In genomic region chr2:214389334-214389733, GRCh38 we compare ENCODE assay signal across 37 cellular contexts. TPM values are rescaled to one million over a fixed set of nuclear protein-coding genes. Genes with fewer than 3 reads are reported as not detected.
"Had no signal": no experiment of that assay in that cellular context is flagged by ENCODE, and none has a peak within 500 bp of the region (broad histone marks: within the 10 kb centered on the region; RNA-seq: fewer than 3 reads in every experiment).

No MANE protein-coding gene starts in this region.

- H3K27me3 ChIP-seq: MG63 had no signal

- H3K4me2 ChIP-seq: KMS-11 had no signal

- H3K9ac ChIP-seq: KMS-11 had no signal

- H3K36me3 ChIP-seq: MG63 had no signal

- H3K9me3 ChIP-seq: MG63 had no signal

- H3K27ac ChIP-seq: KMS-11 had no signal

- DNase-seq: Karpas-422, Kasumi-1, MG63, MM.1S, MV-4-11, NCI-H1048, NCI-H1092, NCI-H1092 treated with DMSO at 0.1 percent for 48 hours, NCI-H1105, NCI-H1105 treated with DMSO at 0.1 percent for 48 hours, NCI-H1417, NCI-H1417 treated with DMSO at 0.1 percent for 48 hours, NCI-H1436, NCI-H1436 treated with DMSO at 0.1 percent for 48 hours, NCI-H146, NCI-H1694, NCI-H1694 treated with DMSO at 0.1 percent for 48 hours, NCI-H187, NCI-H187 treated with DMSO at 0.1 percent for 48 hours, NCI-H1930, NCI-H2029, NCI-H2029 treated with DMSO at 0.1 percent for 48 hours, NCI-H2081, NCI-H2081 treated with DMSO at 0.1 percent for 48 hours, NCI-H2107, NCI-H2227 treated with DMSO at 0.1 percent for 48 hours, NCI-H226, NCI-H345, NCI-H446, NCI-H446 treated with DMSO at 0.1 percent for 48 hours, NCI-H510A, NCI-H510A treated with DMSO at 0.1 percent for 48 hours, NCI-H524, NCI-H524 treated with DMSO at 0.1 percent for 48 hours had no signal

- H3K4me3 ChIP-seq: MG63 had no signal

RNA-seq across cellular contexts. Expression of gene VWC2L, which starts 21.5 kb away (rescaled TPM):
- total RNA-seq: MCF 10A, NCI-H460 had no signal
